In the genomic region with DNA sequence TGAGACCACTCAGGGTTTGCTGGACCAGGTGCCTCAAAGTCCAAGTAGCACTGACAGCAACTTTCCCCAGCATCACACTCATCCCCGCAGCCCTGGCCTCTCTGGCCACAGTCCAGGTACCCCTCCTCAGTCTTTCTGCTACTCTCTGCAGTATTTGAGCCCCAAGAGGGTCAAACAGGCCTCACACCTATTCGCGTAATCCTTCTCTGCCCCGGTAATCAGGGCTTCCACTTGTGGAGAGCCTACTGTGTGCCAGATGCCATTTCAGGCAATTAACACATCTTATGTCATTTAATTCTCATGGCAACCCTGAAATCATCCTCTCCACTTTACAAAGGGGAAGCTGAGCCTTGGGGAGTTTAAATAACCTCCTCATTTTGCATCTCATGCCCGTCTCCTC, we compare ENCODE assay signal across 1 cellular context.
TF ChIP-seq lines count a peak whose summit lies in the region.

No MANE protein-coding gene starts in this region.

TF ChIP-seq in GM23338, 12 proteins besides CTCF, POLR2A, EP300 and RAD21:
- TF ChIP-seq, protein P1, sequence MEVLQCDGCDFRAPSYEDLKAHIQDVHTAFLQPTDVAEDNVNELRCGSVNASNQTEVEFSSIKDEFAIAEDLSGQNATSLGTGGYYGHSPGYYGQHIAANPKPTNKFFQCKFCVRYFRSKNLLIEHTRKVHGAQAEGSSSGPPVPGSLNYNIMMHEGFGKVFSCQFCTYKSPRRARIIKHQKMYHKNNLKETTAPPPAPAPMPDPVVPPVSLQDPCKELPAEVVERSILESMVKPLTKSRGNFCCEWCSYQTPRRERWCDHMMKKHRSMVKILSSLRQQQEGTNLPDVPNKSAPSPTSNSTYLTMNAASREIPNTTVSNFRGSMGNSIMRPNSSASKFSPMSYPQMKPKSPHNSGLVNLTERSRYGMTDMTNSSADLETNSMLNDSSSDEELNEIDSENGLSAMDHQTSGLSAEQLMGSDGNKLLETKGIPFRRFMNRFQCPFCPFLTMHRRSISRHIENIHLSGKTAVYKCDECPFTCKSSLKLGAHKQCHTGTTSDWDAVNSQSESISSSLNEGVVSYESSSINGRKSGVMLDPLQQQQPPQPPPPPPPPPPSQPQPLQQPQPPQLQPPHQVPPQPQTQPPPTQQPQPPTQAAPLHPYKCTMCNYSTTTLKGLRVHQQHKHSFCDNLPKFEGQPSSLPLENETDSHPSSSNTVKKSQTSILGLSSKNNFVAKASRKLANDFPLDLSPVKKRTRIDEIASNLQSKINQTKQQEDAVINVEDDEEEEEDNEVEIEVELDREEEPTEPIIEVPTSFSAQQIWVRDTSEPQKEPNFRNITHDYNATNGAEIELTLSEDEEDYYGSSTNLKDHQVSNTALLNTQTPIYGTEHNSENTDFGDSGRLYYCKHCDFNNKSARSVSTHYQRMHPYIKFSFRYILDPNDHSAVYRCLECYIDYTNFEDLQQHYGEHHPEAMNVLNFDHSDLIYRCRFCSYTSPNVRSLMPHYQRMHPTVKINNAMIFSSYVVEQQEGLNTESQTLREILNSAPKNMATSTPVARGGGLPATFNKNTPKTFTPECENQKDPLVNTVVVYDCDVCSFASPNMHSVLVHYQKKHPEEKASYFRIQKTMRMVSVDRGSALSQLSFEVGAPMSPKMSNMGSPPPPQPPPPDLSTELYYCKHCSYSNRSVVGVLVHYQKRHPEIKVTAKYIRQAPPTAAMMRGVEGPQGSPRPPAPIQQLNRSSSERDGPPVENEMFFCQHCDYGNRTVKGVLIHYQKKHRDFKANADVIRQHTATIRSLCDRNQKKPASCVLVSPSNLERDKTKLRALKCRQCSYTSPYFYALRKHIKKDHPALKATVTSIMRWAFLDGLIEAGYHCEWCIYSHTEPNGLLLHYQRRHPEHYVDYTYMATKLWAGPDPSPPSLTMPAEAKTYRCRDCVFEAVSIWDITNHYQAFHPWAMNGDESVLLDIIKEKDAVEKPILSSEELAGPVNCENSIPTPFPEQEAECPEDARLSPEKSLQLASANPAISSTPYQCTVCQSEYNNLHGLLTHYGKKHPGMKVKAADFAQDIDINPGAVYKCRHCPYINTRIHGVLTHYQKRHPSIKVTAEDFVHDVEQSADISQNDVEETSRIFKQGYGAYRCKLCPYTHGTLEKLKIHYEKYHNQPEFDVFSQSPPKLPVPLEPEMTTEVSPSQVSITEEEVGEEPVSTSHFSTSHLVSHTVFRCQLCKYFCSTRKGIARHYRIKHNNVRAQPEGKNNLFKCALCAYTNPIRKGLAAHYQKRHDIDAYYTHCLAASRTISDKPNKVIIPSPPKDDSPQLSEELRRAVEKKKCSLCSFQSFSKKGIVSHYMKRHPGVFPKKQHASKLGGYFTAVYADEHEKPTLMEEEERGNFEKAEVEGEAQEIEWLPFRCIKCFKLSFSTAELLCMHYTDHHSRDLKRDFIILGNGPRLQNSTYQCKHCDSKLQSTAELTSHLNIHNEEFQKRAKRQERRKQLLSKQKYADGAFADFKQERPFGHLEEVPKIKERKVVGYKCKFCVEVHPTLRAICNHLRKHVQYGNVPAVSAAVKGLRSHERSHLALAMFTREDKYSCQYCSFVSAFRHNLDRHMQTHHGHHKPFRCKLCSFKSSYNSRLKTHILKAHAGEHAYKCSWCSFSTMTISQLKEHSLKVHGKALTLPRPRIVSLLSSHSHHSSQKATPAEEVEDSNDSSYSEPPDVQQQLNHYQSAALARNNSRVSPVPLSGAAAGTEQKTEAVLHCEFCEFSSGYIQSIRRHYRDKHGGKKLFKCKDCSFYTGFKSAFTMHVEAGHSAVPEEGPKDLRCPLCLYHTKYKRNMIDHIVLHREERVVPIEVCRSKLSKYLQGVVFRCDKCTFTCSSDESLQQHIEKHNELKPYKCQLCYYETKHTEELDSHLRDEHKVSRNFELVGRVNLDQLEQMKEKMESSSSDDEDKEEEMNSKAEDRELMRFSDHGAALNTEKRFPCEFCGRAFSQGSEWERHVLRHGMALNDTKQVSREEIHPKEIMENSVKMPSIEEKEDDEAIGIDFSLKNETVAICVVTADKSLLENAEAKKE (CRISPR knock-in tag; IDR thresholded peaks at IDR 0.05) = no peak
- TF ChIP-seq CREB1 (CRISPR knock-in tag; IDR thresholded peaks at IDR 0.05; ENCODE audit: low read depth) (no peak), ZNF331 (CRISPR knock-in tag; IDR thresholded peaks at IDR 0.05; ENCODE audit: low read depth) (no peak), NANOG (IDR thresholded peaks at IDR 0.05; ENCODE audit: borderline replicate concordance) (no peak), STAT1 (IDR thresholded peaks at IDR 0.05; ENCODE audit: unreplicated experiment) (no peak), ZNF114 (CRISPR knock-in tag; IDR thresholded peaks at IDR 0.05) (no peak), EZH2 (IDR thresholded peaks at IDR 0.05; ENCODE audit: low read depth, unreplicated experiment) (no peak), POLR2AphosphoS5 (IDR thresholded peaks at IDR 0.05; ENCODE audit: low read depth) (no peak), EZH2phosphoT487 (IDR thresholded peaks at IDR 0.05; ENCODE audit: unreplicated experiment) (no peak), JUNB (IDR thresholded peaks at IDR 0.05; ENCODE audit: unreplicated experiment) (no peak)
